Comparison of ENCODE assay signal across 1 cellular context in genomic region chr1:156500847-156501686, GRCh38.
TF ChIP-seq lines count a peak whose summit lies in the region.

No MANE protein-coding gene starts in this region.

TF ChIP-seq in HepG2, 621 proteins besides CTCF, POLR2A, EP300 and RAD21 (continued from another document and continues in another):
- TF ChIP-seq ZBED4 (CRISPR knock-in tag; IDR thresholded peaks at IDR 0.05; ENCODE audit: borderline replicate concordance): peak; percentile 97
- no peak for TF ChIP-seq ARHGAP35 (CRISPR knock-in tag; IDR thresholded peaks at IDR 0.05; ENCODE audit: borderline replicate concordance)
- TF ChIP-seq ZNF619 (CRISPR knock-in tag; IDR thresholded peaks at IDR 0.05): no peak
- TF ChIP-seq ZNF644 (CRISPR knock-in tag; IDR thresholded peaks at IDR 0.05; ENCODE audit: low read depth): no peak
- TF ChIP-seq ETV5 (CRISPR knock-in tag; IDR thresholded peaks at IDR 0.05; ENCODE audit: borderline replicate concordance): peak; percentile 19
- TF ChIP-seq ZNF234 (CRISPR knock-in tag; conservative IDR thresholded peaks at IDR 0.05): no peak
- TF ChIP-seq ZNF567 (CRISPR knock-in tag; IDR thresholded peaks at IDR 0.05; ENCODE audit: borderline replicate concordance): peak; percentile 40; the same call in 1 of the 2 replicates
- TF ChIP-seq POGZ (CRISPR knock-in tag; IDR thresholded peaks at IDR 0.05): peak; percentile 32; the same call in 1 of the 2 replicates
- no peak for TF ChIP-seq SNAPC5 (CRISPR knock-in tag; IDR thresholded peaks at IDR 0.05; ENCODE audit: borderline replicate concordance)
- TF ChIP-seq ZFP91 (CRISPR knock-in tag; IDR thresholded peaks at IDR 0.05; ENCODE audit: borderline replicate concordance): peak; percentile 99
- no peak for TF ChIP-seq ZNF101 (CRISPR knock-in tag; IDR thresholded peaks at IDR 0.05; ENCODE audit: borderline replicate concordance, low read depth)
- no peak for TF ChIP-seq ZNF841 (CRISPR knock-in tag; IDR thresholded peaks at IDR 0.05; ENCODE audit: borderline replicate concordance)
- no peak; the same call in none of the 2 replicates for TF ChIP-seq CREB3 (CRISPR knock-in tag; IDR thresholded peaks at IDR 0.05)
- no peak for TF ChIP-seq SMAD3 (CRISPR knock-in tag; IDR thresholded peaks at IDR 0.05)
- peak; percentile 24; the same call in 1 of the 2 replicates for TF ChIP-seq RFXAP (CRISPR knock-in tag; IDR thresholded peaks at IDR 0.05; ENCODE audit: borderline replicate concordance)
- TF ChIP-seq ZSCAN22 (CRISPR knock-in tag; IDR thresholded peaks at IDR 0.05): no peak
- TF ChIP-seq NR2C2 (CRISPR knock-in tag; IDR thresholded peaks at IDR 0.05; ENCODE audit: borderline replicate concordance): no peak
- TF ChIP-seq ZNF281 (CRISPR knock-in tag; IDR thresholded peaks at IDR 0.05; ENCODE audit: borderline replicate concordance): peak; percentile 57; the same call in 1 of the 2 replicates
- peak; percentile 88 for TF ChIP-seq ZFX (CRISPR knock-in tag; IDR thresholded peaks at IDR 0.05; ENCODE audit: low read depth)
- peak; percentile 82 for TF ChIP-seq ZNF431 (CRISPR knock-in tag; IDR thresholded peaks at IDR 0.05; ENCODE audit: borderline replicate concordance, low read depth)
- TF ChIP-seq PCBP1 (IDR thresholded peaks at IDR 0.05; ENCODE audit: borderline replicate concordance, low read depth, low read length): no peak
- no peak for TF ChIP-seq ZSCAN20 (CRISPR knock-in tag; IDR thresholded peaks at IDR 0.05; ENCODE audit: borderline replicate concordance)
- no peak for TF ChIP-seq DNMT3B (CRISPR knock-in tag; conservative IDR thresholded peaks at IDR 0.05)
- no peak for TF ChIP-seq KDM4B (CRISPR knock-in tag; IDR thresholded peaks at IDR 0.05)
- TF ChIP-seq ZXDC (CRISPR knock-in tag; IDR thresholded peaks at IDR 0.05): peak; percentile 83; the same call in 1 of the 2 replicates
- peak; percentile 69; the same call in 1 of the 2 replicates for TF ChIP-seq ZNF414 (CRISPR knock-in tag; IDR thresholded peaks at IDR 0.05)
- TF ChIP-seq MIER2 (CRISPR knock-in tag; IDR thresholded peaks at IDR 0.05): peak; percentile 13; the same call in 1 of the 2 replicates
- TF ChIP-seq ZNF510 (CRISPR knock-in tag; IDR thresholded peaks at IDR 0.05; ENCODE audit: low read depth): no peak
- no peak for TF ChIP-seq E2F5 (CRISPR knock-in tag; conservative IDR thresholded peaks at IDR 0.05)
- TF ChIP-seq FUBP1 (CRISPR knock-in tag; IDR thresholded peaks at IDR 0.05; ENCODE audit: borderline replicate concordance): no peak
- TF ChIP-seq U2AF2 (IDR thresholded peaks at IDR 0.05; ENCODE audit: low read depth, low read length): no peak
- TF ChIP-seq NFYC (CRISPR knock-in tag; IDR thresholded peaks at IDR 0.05): peak; percentile 67
- peak; percentile 88 for TF ChIP-seq NCOA1 (CRISPR knock-in tag; IDR thresholded peaks at IDR 0.05)
- peak; percentile 56 for TF ChIP-seq POLR2AphosphoS5 (IDR thresholded peaks at IDR 0.05; ENCODE audit: low read depth, low read length)
- no peak for TF ChIP-seq ZNF513 (CRISPR knock-in tag; conservative IDR thresholded peaks at IDR 0.05)
- peak; percentile 93 for TF ChIP-seq NRL (CRISPR knock-in tag; IDR thresholded peaks at IDR 0.05; ENCODE audit: borderline replicate concordance)
- TF ChIP-seq NKX3-1 (CRISPR knock-in tag; IDR thresholded peaks at IDR 0.05): no peak; the same call in 1 of the 2 replicates
- peak; percentile 84 for TF ChIP-seq HDAC1 (CRISPR knock-in tag; IDR thresholded peaks at IDR 0.05)
- TF ChIP-seq ZNF709 (CRISPR knock-in tag; IDR thresholded peaks at IDR 0.05): peak; percentile 52; the same call in 1 of the 2 replicates
- TF ChIP-seq NR2F2 (IDR thresholded peaks at IDR 0.05; ENCODE audit: borderline replicate concordance, low read depth): 0 out of 2 replicates have a peak, but pooled peaks have one; percentile 14
- TF ChIP-seq NFKBIZ (CRISPR knock-in tag; IDR thresholded peaks at IDR 0.05): 0 out of 2 replicates have a peak, but pooled peaks have one; percentile 77
- TF ChIP-seq ZSCAN12 (CRISPR knock-in tag; IDR thresholded peaks at IDR 0.05): peak; percentile 45; the same call in 1 of the 2 replicates
- peak; percentile 67 for TF ChIP-seq CBX5 (CRISPR knock-in tag; IDR thresholded peaks at IDR 0.05; ENCODE audit: borderline replicate concordance)
- no peak for TF ChIP-seq SSRP1 (CRISPR knock-in tag; IDR thresholded peaks at IDR 0.05)
- no peak for TF ChIP-seq ZNF251 (CRISPR knock-in tag; IDR thresholded peaks at IDR 0.05)
- no peak for TF ChIP-seq CAMTA2 (CRISPR knock-in tag; IDR thresholded peaks at IDR 0.05; ENCODE audit: borderline replicate concordance)
- no peak for TF ChIP-seq ZNF652 (CRISPR knock-in tag; IDR thresholded peaks at IDR 0.05; ENCODE audit: borderline replicate concordance, low read depth)
